10 cellular contexts compared by ENCODE assay signal in the genomic region with DNA sequence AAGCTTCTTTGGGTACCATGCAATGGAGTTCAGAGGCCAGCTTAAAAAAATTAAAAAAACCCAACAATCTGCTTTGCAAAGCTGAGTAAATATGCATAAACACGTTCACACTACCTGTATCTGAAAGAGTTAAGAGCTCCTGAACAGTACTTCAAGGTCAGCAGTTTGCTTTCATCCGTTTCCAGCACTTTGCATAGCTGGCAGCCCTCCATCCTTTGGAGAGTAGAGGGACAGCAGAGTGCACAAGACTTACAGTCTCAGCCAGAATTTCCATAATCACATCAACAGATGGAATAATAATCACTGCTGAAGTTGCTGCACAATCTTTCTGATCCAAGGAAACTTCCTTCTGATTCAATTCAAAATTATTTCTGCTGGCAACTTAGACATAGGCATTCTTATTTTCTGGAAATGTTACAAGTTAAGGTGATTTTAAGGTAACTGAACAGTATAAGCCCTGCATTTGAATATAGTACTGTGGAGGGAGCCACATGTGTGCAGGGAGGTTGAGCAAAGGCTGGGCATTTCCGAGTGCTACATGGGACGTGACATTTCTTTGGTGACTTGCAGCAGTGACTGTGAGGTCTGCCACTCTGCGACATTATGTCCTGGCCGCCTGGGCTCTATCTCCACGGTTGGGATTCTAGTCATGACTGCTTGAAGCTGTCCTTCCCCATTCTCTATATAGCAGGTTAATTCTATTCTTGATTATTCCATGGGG.
DNase-seq lines count a peak whose midpoint lies in the region; ATAC-seq and TF ChIP-seq lines count a peak whose summit lies in the region.
"Had no signal": no experiment of that assay in that cellular context is flagged by ENCODE, and none has a peak within 500 bp of the region (broad histone marks: within the 10 kb centered on the region; RNA-seq: fewer than 3 reads in every experiment).

No MANE protein-coding gene starts in this region.

- no peak for TF ChIP-seq EP300 in sigmoid colon (IDR thresholded peaks at IDR 0.05)

- 61 to 75% methylated on average over 7 of the region's 7 CpGs for WGBS in sigmoid colon, 2 donors

- no peaks in the 10 kb centered on the region for H3K27me3 ChIP-seq in sigmoid colon
- H3K27me3 ChIP-seq: BLaER1 treated with 17β-estradiol and CSF1 and Interleukin-3, amounts not matched to agents 10 nM and 100 nM had no signal

- H3K36me3 ChIP-seq in sigmoid colon, result no peaks in the 10 kb centered on the region
- H3K36me3 ChIP-seq: BLaER1 treated with 17β-estradiol and CSF1 and Interleukin-3, amounts not matched to agents 10 nM and 100 nM had no signal

- H3K9me3 ChIP-seq in sigmoid colon, result no peaks in the 10 kb centered on the region
- H3K9me3 ChIP-seq: BLaER1 treated with 17β-estradiol and CSF1 and Interleukin-3, amounts not matched to agents 10 nM and 100 nM had no signal

- peaks cover 0 to 31% (median 12%) of the 10 kb centered on the region in 4 donors for H3K4me1 ChIP-seq in sigmoid colon

- intact Hi-C loops in sigmoid colon (cut with DNase I), result no loop called here

- TF ChIP-seq CTCF in fibroblast of the aortic adventitia (IDR thresholded peaks at IDR 0.05; ENCODE audit: insufficient read depth, low read length) (no peak), sigmoid colon (IDR thresholded peaks at IDR 0.05) (no peak)

- no peak overlapping the region for H3K27ac ChIP-seq in sigmoid colon
- H3K27ac ChIP-seq: BLaER1 treated with 17β-estradiol and CSF1 and Interleukin-3, amounts not matched to agents 10 nM and 100 nM had no signal

- DNase-seq in NCI-H1105 (lab: John Stamatoyannopoulos, UW) (peak; percentile 62), NCI-H510A (lab: John Stamatoyannopoulos, UW) (peak; percentile 16), fibroblast of the aortic adventitia (ENCODE audit: low read depth) (peak; percentile 27), sigmoid colon (peak; percentile 72), SK-N-DZ (ENCODE audit: low spot score) (no peak)
- DNase-seq in activated naive CD4-positive, alpha-beta T cell treated with anti-CD3 and anti-CD28 coated beads, Interleukin-2, amount 50 U/mL, for 16 hours, result no peak
- DNase-seq: GOT3, MM.1S had no signal

- TF ChIP-seq POLR2A in sigmoid colon (IDR thresholded peaks at IDR 0.05), result no peak

- no peak for ATAC-seq in HG03354 (IDR thresholded peaks at IDR 0.05; ENCODE audit: poor library complexity, severe bottlenecking, unreplicated experiment)

- H3K4me3 ChIP-seq in fibroblast of the aortic adventitia (ENCODE audit: low read depth, low read length), result no peak overlapping the region
- no peak overlapping the region for H3K4me3 ChIP-seq in sigmoid colon
- H3K4me3 ChIP-seq: BLaER1 treated with 17β-estradiol and CSF1 and Interleukin-3, amounts not matched to agents 10 nM and 100 nM had no signal

Comparison
In these comparisons a context has a peak if more than half of its experiments do, and no peak if none do; other contexts are left out.
1. DNase-seq: peak in NCI-H1105 (single experiment), NCI-H510A (single experiment), fibroblast of the aortic adventitia (single experiment) and sigmoid colon (single experiment); none in SK-N-DZ (single experiment) and activated naive CD4-positive, alpha-beta T cell treated with anti-CD3 and anti-CD28 coated beads, Interleukin-2, amount 50 U/mL, for 16 hours (single experiment).